ENCODE assay signal across 14 cellular contexts in genomic region chr21:43006874-43007208, GRCh38.
"Had no signal": no experiment of that assay in that cellular context is flagged by ENCODE, and none has a peak within 500 bp of the region (broad histone marks: within the 10 kb centered on the region; RNA-seq: fewer than 3 reads in every experiment).

No MANE protein-coding gene starts in this region.

- DNase-seq: activated CD4-positive, alpha-beta T cell treated with anti-CD3 and anti-CD28 coated beads, Interleukin-2, amount 10 ng/mL, durations not matched to agents 24 days and 14 days; activated CD4-positive, CD25-positive, alpha-beta regulatory T cell; activated CD8-positive, alpha-beta memory T cell treated with anti-CD3 and anti-CD28 coated beads for 24 hours; activated naive CD8-positive, alpha-beta T cell treated with anti-CD3 and anti-CD28 coated beads, Interleukin-2, amount 10 ng/mL, durations not matched to agents 7 days and 5 days; anterior cingulate cortex; dermis blood vessel endothelial cell; naive B cell; stimulated activated CD4-positive, alpha-beta T cell treated with anti-CD3 and anti-CD28 coated beads, Interleukin-4, amount 100 ng/mL, for 24 hours; stimulated activated naive CD4-positive, alpha-beta T cell; T-helper 2 cell had no signal

- H3K4me3 Mint-ChIP-seq: activated CD4-positive, alpha-beta T cell treated with anti-CD3 and anti-CD28 coated beads, Interleukin-2, amount 10 ng/mL, durations not matched to agents 24 days and 14 days; activated naive CD8-positive, alpha-beta T cell treated with anti-CD3 and anti-CD28 coated beads, Interleukin-2, amount 10 ng/mL, durations not matched to agents 7 days and 5 days; naive B cell had no signal

- H3K27ac Mint-ChIP-seq: activated CD4-positive, alpha-beta T cell treated with anti-CD3 and anti-CD28 coated beads, Interleukin-2, amount 10 ng/mL, durations not matched to agents 24 days and 14 days; activated naive CD8-positive, alpha-beta T cell treated with anti-CD3 and anti-CD28 coated beads, Interleukin-2, amount 10 ng/mL, durations not matched to agents 7 days and 5 days had no signal

- H3K27me3 ChIP-seq: neutrophil, tibial nerve had no signal

- H3K4me1 ChIP-seq: tibial nerve had no signal

- H3K27ac ChIP-seq: neutrophil, skin epidermis, tibial nerve had no signal

- H3K27me3 Mint-ChIP-seq: activated CD4-positive, alpha-beta T cell treated with anti-CD3 and anti-CD28 coated beads, Interleukin-2, amount 10 ng/mL, durations not matched to agents 24 days and 14 days; activated naive CD8-positive, alpha-beta T cell treated with anti-CD3 and anti-CD28 coated beads, Interleukin-2, amount 10 ng/mL, durations not matched to agents 7 days and 5 days; naive B cell had no signal

- H3K9me3 ChIP-seq: neutrophil, tibial nerve had no signal

- H3K4me1 Mint-ChIP-seq: activated naive CD8-positive, alpha-beta T cell treated with anti-CD3 and anti-CD28 coated beads, Interleukin-2, amount 10 ng/mL, durations not matched to agents 7 days and 5 days; naive B cell had no signal

- H3K9me3 Mint-ChIP-seq: activated CD4-positive, alpha-beta T cell treated with anti-CD3 and anti-CD28 coated beads, Interleukin-2, amount 10 ng/mL, durations not matched to agents 24 days and 14 days; activated naive CD8-positive, alpha-beta T cell treated with anti-CD3 and anti-CD28 coated beads, Interleukin-2, amount 10 ng/mL, durations not matched to agents 7 days and 5 days; naive B cell had no signal

- H3K4me3 ChIP-seq: lung, skin epidermis, tibial nerve had no signal
